In genomic region chr4:5870701-5871100, GRCh38 we compare ENCODE assay signal across 21 cellular contexts. TPM values are rescaled to one million over a fixed set of nuclear protein-coding genes. Genes with fewer than 3 reads are reported as not detected.
DNase-seq lines count a peak whose midpoint lies in the region; ATAC-seq lines count a peak whose summit lies in the region.
"Had no signal": no experiment of that assay in that cellular context is flagged by ENCODE, and none has a peak within 500 bp of the region (broad histone marks: within the 10 kb centered on the region; RNA-seq: fewer than 3 reads in every experiment).

No MANE protein-coding gene starts in this region.

- H3K9ac ChIP-seq in SK-N-MC (ENCODE audit: insufficient read length), result no peak overlapping the region
- H3K9ac ChIP-seq: KMS-11 had no signal

- peaks cover 24 to 33% (median 31%) of the 10 kb centered on the region in 3 donors for H3K4me1 Mint-ChIP-seq in naive B cell
- H3K4me1 Mint-ChIP-seq in stimulated activated naive CD8-positive, alpha-beta T cell treated with anti-CD3 and anti-CD28 coated beads, Interleukin-15, amount 100 ng/mL, for 72 hours, result peaks cover 14% of the 10 kb centered on the region

- no peaks in the 10 kb centered on the region for H3K36me3 ChIP-seq in SK-N-MC (ENCODE audit: insufficient read depth, low read length)
- H3K36me3 ChIP-seq: MG63 had no signal

- DNase-seq in DMS 273 (lab: John Stamatoyannopoulos, UW; ENCODE audit: unreplicated experiment) (peak; percentile 90), KBM-7 (peak; percentile 68), SK-N-MC (ENCODE audit: low read depth, low spot score) (no peak), naive B cell (no peak), left cardiac atrium (no peak), NAMALWA (ENCODE audit: low spot score) (no peak)
- DNase-seq in stimulated activated naive CD8-positive, alpha-beta T cell treated with anti-CD3 and anti-CD28 coated beads, Interleukin-15, amount 100 ng/mL, for 72 hours, result no peak
- DNase-seq: BE2C; CD8-positive, alpha-beta memory T cell; DMS153; MG63; NCI-H1105 treated with DMSO at 0.1 percent for 48 hours; NCI-H187 treated with DMSO at 0.1 percent for 48 hours; NCI-H748 treated with DMSO at 0.1 percent for 48 hours; RPMI8226; SIG-M5 had no signal

- H3K4me3 Mint-ChIP-seq in naive B cell, result peak overlapping the region in 6 of 8 donors; percentile 16 to 79 (median 27)
- no peak overlapping the region for H3K4me3 Mint-ChIP-seq in stimulated activated naive CD8-positive, alpha-beta T cell treated with anti-CD3 and anti-CD28 coated beads, Interleukin-15, amount 100 ng/mL, for 72 hours
- H3K4me3 Mint-ChIP-seq: GM23338; T-helper 1 cell treated with Interleukin-12 subunit alpha and Interleukin-12 subunit beta and Interleukin-4 antibody, amounts not matched to agents 30 μg/mL and 1 μg/mL, for 36 hours had no signal

- in situ Hi-C loops in KBM-7 (cut with MboI; ENCODE audit: low pct_unique_long_range_greater_than_20kb, low sequenced_read_pairs), result no loop called here

- no peaks in the 10 kb centered on the region for H3K9me3 ChIP-seq in SK-N-MC (ENCODE audit: low read depth, low read length)
- H3K9me3 ChIP-seq: MG63 had no signal

- peaks cover 0 to 14% (median 5%) of the 10 kb centered on the region in 7 donors for H3K9me3 Mint-ChIP-seq in naive B cell
- H3K9me3 Mint-ChIP-seq in stimulated activated naive CD8-positive, alpha-beta T cell treated with anti-CD3 and anti-CD28 coated beads, Interleukin-15, amount 100 ng/mL, for 72 hours, result peaks cover 0 to 10% of the 10 kb centered on the region in 2 donors
- H3K9me3 Mint-ChIP-seq: GM23338 had no signal

- intact Hi-C loops in left cardiac atrium (cut with DNase I), result no loop called here

- H3K4me3 ChIP-seq in SK-N-MC, result peak overlapping the region; percentile 49
- H3K4me3 ChIP-seq: GM23338, MG63 had no signal

- peaks cover 0 to 13% of the 10 kb centered on the region in 2 donors for H3K36me3 Mint-ChIP-seq in naive B cell
- H3K36me3 Mint-ChIP-seq: CD8-positive, alpha-beta memory T cell had no signal

- H3K27ac ChIP-seq in SK-N-MC, result peak overlapping the region; percentile 81; the same call in 1 of the 2 replicates
- H3K27ac ChIP-seq: KMS-11 had no signal

- ATAC-seq in naive B cell (ENCODE audit: low read depth in 2 of 2) (peak; percentile 46 to 71), left cardiac atrium (no peak), HG03095 (IDR thresholded peaks at IDR 0.05; ENCODE audit: unreplicated experiment) (no peak)
- ATAC-seq in stimulated activated naive CD8-positive, alpha-beta T cell treated with anti-CD3 and anti-CD28 coated beads, Interleukin-15, amount 100 ng/mL, for 72 hours, result no peak
- ATAC-seq: GM23338, HepG2 had no signal

- peak overlapping the region in 2 of 6 donors; percentile 19 to 83 for H3K27ac Mint-ChIP-seq in naive B cell
- H3K27ac Mint-ChIP-seq in stimulated activated naive CD8-positive, alpha-beta T cell treated with anti-CD3 and anti-CD28 coated beads, Interleukin-15, amount 100 ng/mL, for 72 hours, result no peak overlapping the region
- H3K27ac Mint-ChIP-seq: CD8-positive, alpha-beta memory T cell; GM23338; T-helper 1 cell treated with Interleukin-12 subunit alpha and Interleukin-12 subunit beta and Interleukin-4 antibody, amounts not matched to agents 30 μg/mL and 1 μg/mL, for 36 hours had no signal

- peaks cover 32 to 41% (median 35%) of the 10 kb centered on the region in 3 donors for H3K27me3 Mint-ChIP-seq in naive B cell
- peaks cover 19% of the 10 kb centered on the region for H3K27me3 Mint-ChIP-seq in stimulated activated naive CD8-positive, alpha-beta T cell treated with anti-CD3 and anti-CD28 coated beads, Interleukin-15, amount 100 ng/mL, for 72 hours

RNA-seq across cellular contexts. Expression of gene CRMP1, which starts 22.2 kb away (rescaled TPM):
- 1 to 10 TPM in 3 of 6 donors, under 1 TPM in 2, not detected in 1; 0.49 to 3.5 (median 1.3) TPM for polyA plus RNA-seq in naive B cell (ENCODE audit: low read depth in 6 of 6)
- 1 to 10 TPM in 1 of 2 donors, under 1 TPM in 1; 0.44 to 1.9 TPM for total RNA-seq in left cardiac atrium
- total RNA-seq: CD8-positive, alpha-beta memory T cell; HepG2 had no signal
- polyA plus RNA-seq: HepG2 had no signal

Comparison
In these comparisons a context has a peak if more than half of its experiments do, and no peak if none do; other contexts are left out.
1. DNase-seq: peak in DMS 273 (single experiment) and KBM-7 (single experiment); none in SK-N-MC (single experiment), naive B cell (single experiment), left cardiac atrium (single experiment), NAMALWA (single experiment) and stimulated activated naive CD8-positive, alpha-beta T cell treated with anti-CD3 and anti-CD28 coated beads, Interleukin-15, amount 100 ng/mL, for 72 hours (0 of 2).
2. ATAC-seq: peak in naive B cell (2 of 2); none in left cardiac atrium (0 of 2), HG03095 (single experiment) and stimulated activated naive CD8-positive, alpha-beta T cell treated with anti-CD3 and anti-CD28 coated beads, Interleukin-15, amount 100 ng/mL, for 72 hours (single experiment).
3. H3K4me3 Mint-ChIP-seq: peak in naive B cell (6 of 8); none in stimulated activated naive CD8-positive, alpha-beta T cell treated with anti-CD3 and anti-CD28 coated beads, Interleukin-15, amount 100 ng/mL, for 72 hours (0 of 2).